ENCODE assay signal across 15 cellular contexts in the genomic region with DNA sequence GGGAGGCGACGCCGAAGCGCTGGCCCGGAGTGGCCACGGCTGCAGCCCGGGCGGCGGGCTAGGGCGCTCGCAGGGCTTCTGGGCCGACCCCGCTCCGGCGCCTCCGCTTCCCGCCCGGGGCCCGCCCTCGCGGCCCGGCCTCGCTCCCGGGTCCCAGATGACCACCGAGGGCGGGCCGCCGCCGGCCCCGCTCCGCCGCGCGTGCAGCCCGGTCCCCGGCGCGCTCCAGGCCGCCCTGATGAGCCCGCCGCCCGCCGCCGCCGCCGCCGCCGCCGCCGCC. TPM values are rescaled to one million over a fixed set of nuclear protein-coding genes. Genes with fewer than 3 reads are reported as not detected.
DNase-seq lines count a peak whose midpoint lies in the region; ATAC-seq and TF ChIP-seq lines count a peak whose summit lies in the region.
"Had no signal": no experiment of that assay in that cellular context is flagged by ENCODE, and none has a peak within 500 bp of the region (broad histone marks: within the 10 kb centered on the region; RNA-seq: fewer than 3 reads in every experiment).

No MANE protein-coding gene starts in this region.

- H3K4me3 Mint-ChIP-seq in neural progenitor cell: no peak overlapping the region

- no peak overlapping the region for H3K9ac ChIP-seq in neural progenitor cell

- H3K4me1 ChIP-seq in breast epithelium (peaks cover 0 to 2% of the 10 kb centered on the region in 2 donors), neural progenitor cell (peaks cover 30% of the 10 kb centered on the region), tibial artery (peaks cover 0 to 47% (median 38%) of the 10 kb centered on the region in 4 donors)

- intact Hi-C loops in breast epithelium (cut with DNase I; ENCODE audit: low total_unique reads) (no loop called here), tibial artery (cut with DNase I; ENCODE audit: low total_unique reads) (loop anchor here (5.0 kb wide), 1 partner anchor 797 kb away; no protein-coding TSS in a partner anchor)

- H3K27ac ChIP-seq in breast epithelium (peak overlapping the region in 1 of 2 donors; percentile 77), neural progenitor cell (no peak overlapping the region), tibial artery (no peak overlapping the region)

- H3K27me3 Mint-ChIP-seq in neural progenitor cell (ENCODE audit: insufficient read depth, low read depth): peaks cover 79% of the 10 kb centered on the region

- H3K9me3 ChIP-seq in breast epithelium (no peaks in the 10 kb centered on the region), neural progenitor cell (ENCODE audit: low read depth) (no peaks in the 10 kb centered on the region), tibial artery (no peaks in the 10 kb centered on the region)

- no peak for DNase-seq in HFF-Myc (ENCODE audit: extremely low read depth, low read depth)
- DNase-seq in breast epithelium (ENCODE audit: low spot score in 2 of 2): no peak
- peak; percentile 66 for DNase-seq in neural progenitor cell (ENCODE audit: low spot score)
- no peak for DNase-seq in tibial artery
- no peak for DNase-seq in stimulated activated CD4-positive, alpha-beta T cell treated with anti-CD3 and anti-CD28 coated beads, Interleukin-1b, Interleukin-23, amount 100 ng/mL, for 48 hours
- no peak for DNase-seq in activated CD4-positive, alpha-beta T cell treated with anti-CD3 and anti-CD28 coated beads for 1 hour
- no peak for DNase-seq in NCI-H146 treated with DMSO at 0.1 percent for 48 hours (lab: John Stamatoyannopoulos, UW; ENCODE audit: unreplicated experiment)
- DNase-seq: activated CD4-positive, alpha-beta memory T cell treated with anti-CD3 and anti-CD28 coated beads for 36 hours; activated naive CD4-positive, alpha-beta T cell treated with anti-CD3 and anti-CD28 coated beads for 36 hours; DMS 273 treated with DMSO at 0.1 percent for 48 hours; stimulated activated CD4-positive, alpha-beta T cell treated with anti-CD3 and anti-CD28 coated beads, Interleukin-4, amount 100 ng/mL, for 1 hour had no signal

- no peak overlapping the region for H3K27ac Mint-ChIP-seq in neural progenitor cell
- H3K27ac Mint-ChIP-seq: activated CD4-positive, alpha-beta memory T cell treated with anti-CD3 and anti-CD28 coated beads for 36 hours; activated naive CD4-positive, alpha-beta T cell treated with anti-CD3 and anti-CD28 coated beads for 36 hours; nephron; T-helper 2 cell treated with Interferon-gamma antibody and Interleukin-4, amounts not matched to agents 5 μg/mL and 100 μg/mL, for 36 hours had no signal

- peaks cover 20% of the 10 kb centered on the region for H3F3A ChIP-seq in neural progenitor cell (ENCODE audit: low read depth)

- H3K4me1 Mint-ChIP-seq in neural progenitor cell: peaks cover 34% of the 10 kb centered on the region

- no peak for TF ChIP-seq POLR2A in breast epithelium (IDR thresholded peaks at IDR 0.05)

- H3K9me3 Mint-ChIP-seq in neural progenitor cell: peaks cover 2% of the 10 kb centered on the region
- H3K9me3 Mint-ChIP-seq: activated CD4-positive, alpha-beta memory T cell treated with anti-CD3 and anti-CD28 coated beads for 36 hours; activated naive CD4-positive, alpha-beta T cell treated with anti-CD3 and anti-CD28 coated beads for 36 hours; nephron; T-helper 2 cell treated with Interferon-gamma antibody and Interleukin-4, amounts not matched to agents 5 μg/mL and 100 μg/mL, for 36 hours had no signal

- H2AFZ ChIP-seq in neural progenitor cell (replicated peaks): no peak overlapping the region

- H3K36me3 ChIP-seq in breast epithelium (no peaks in the 10 kb centered on the region), neural progenitor cell (no peaks in the 10 kb centered on the region), tibial artery (no peaks in the 10 kb centered on the region)

- no peaks in the 10 kb centered on the region for H3K36me3 Mint-ChIP-seq in neural progenitor cell
- H3K36me3 Mint-ChIP-seq: activated CD4-positive, alpha-beta memory T cell treated with anti-CD3 and anti-CD28 coated beads for 36 hours had no signal

- ATAC-seq in HG02571 (IDR thresholded peaks at IDR 0.05; ENCODE audit: unreplicated experiment): no peak

- H3K27me3 ChIP-seq in breast epithelium: peaks cover 0 to 83% of the 10 kb centered on the region in 2 donors
- peaks cover 100% of the 10 kb centered on the region for H3K27me3 ChIP-seq in neural progenitor cell
- H3K27me3 ChIP-seq in tibial artery: peaks cover 0 to 98% of the 10 kb centered on the region in 2 donors

- H3K4me2 ChIP-seq in neural progenitor cell: peak overlapping the region; percentile 83

- TF ChIP-seq CTCF in HFF-Myc (IDR thresholded peaks at IDR 0.05; ENCODE audit: low read depth, low read length, missing control alignments) (no peak), breast epithelium (IDR thresholded peaks at IDR 0.05) (no peak), neural progenitor cell (IDR thresholded peaks at IDR 0.05) (no peak), tibial artery (IDR thresholded peaks at IDR 0.05) (no peak)

- H4K20me1 ChIP-seq in neural progenitor cell (ENCODE audit: low read depth): peaks cover 92% of the 10 kb centered on the region

- H3K79me2 ChIP-seq in neural progenitor cell (ENCODE audit: low read depth): no peaks in the 10 kb centered on the region

- H3K4me3 ChIP-seq in HFF-Myc (replicated peaks; ENCODE audit: low read depth, low read length) (peak overlapping the region; percentile 79), breast epithelium (peak overlapping the region; percentile 48 to 76 (median 51)), neural progenitor cell (peak overlapping the region; percentile 46), tibial artery (peak overlapping the region; percentile 43)

RNA-seq across cellular contexts. Expression of a gene that starts 0.4 kb away (rescaled TPM):
- total RNA-seq in breast epithelium (1 to 10 TPM in 2 of 3 donors, under 1 TPM in 1; 0.73 to 4.9 (median 1.6) TPM), neural progenitor cell (ENCODE audit: low replicate concordance) (not detected in 2 replicates)
- total RNA-seq: activated CD4-positive, alpha-beta memory T cell treated with anti-CD3 and anti-CD28 coated beads for 36 hours; activated naive CD4-positive, alpha-beta T cell treated with anti-CD3 and anti-CD28 coated beads for 36 hours; OCI-LY7 had no signal
